12 cellular contexts compared by ENCODE assay signal in genomic region chr10:62454696-62455451, GRCh38.
DNase-seq lines count a peak whose midpoint lies in the region; ATAC-seq and TF ChIP-seq lines count a peak whose summit lies in the region.
"Had no signal": no experiment of that assay in that cellular context is flagged by ENCODE, and none has a peak within 500 bp of the region (broad histone marks: within the 10 kb centered on the region; RNA-seq: fewer than 3 reads in every experiment).

No MANE protein-coding gene starts in this region.

- peaks cover 4% of the 10 kb centered on the region for H3K9me3 Mint-ChIP-seq in nephron progenitor cell
- H3K9me3 Mint-ChIP-seq: memory B cell; T-helper 1 cell treated with Interleukin-12 subunit alpha and Interleukin-12 subunit beta and Interleukin-4 antibody, amounts not matched to agents 30 μg/mL and 1 μg/mL, for 36 hours had no signal

- no peak overlapping the region for H3K4me3 Mint-ChIP-seq in nephron progenitor cell
- H3K4me3 Mint-ChIP-seq: activated T-cell treated with anti-CD3 and anti-CD28 coated beads, Interleukin-2, amount 50 U/mL, for 4 hours; memory B cell; T-helper 1 cell treated with Interleukin-12 subunit alpha and Interleukin-12 subunit beta and Interleukin-4 antibody, amounts not matched to agents 30 μg/mL and 1 μg/mL, for 36 hours had no signal

- H3K9me3 ChIP-seq in right atrium auricular region (no peaks in the 10 kb centered on the region), tibial nerve (no peaks in the 10 kb centered on the region)

- H3K27me3 ChIP-seq in right atrium auricular region (no peaks in the 10 kb centered on the region), tibial nerve (no peaks in the 10 kb centered on the region)

- WGBS in tibial nerve, 2 donors: 51 to 63% methylated on average over 3 of the region's 3 CpGs

- H3K4me1 ChIP-seq in right atrium auricular region (no peaks in the 10 kb centered on the region), tibial nerve (peaks cover 0 to 15% (median 4%) of the 10 kb centered on the region in 4 donors)

- peak overlapping the region; percentile 41 to 68 for H3K27ac ChIP-seq in right atrium auricular region
- peak overlapping the region in 3 of 4 donors; percentile 14 to 76 (median 70) for H3K27ac ChIP-seq in tibial nerve

- DNase-seq in HS-27A (ENCODE audit: low read depth) (peak; percentile 55), amniotic epithelial cell (ENCODE audit: low read depth) (peak; percentile 38), right atrium auricular region (ENCODE audit: low spot score) (peak; percentile 73), tibial nerve (ENCODE audit: low spot score in 2 of 2) (peak; percentile 19 to 69), retina (no peak), nephron progenitor cell (no peak)
- DNase-seq in effector CD4-positive, alpha-beta T cell: no peak
- DNase-seq: activated T-cell treated with anti-CD3 and anti-CD28 coated beads, Interleukin-2, amount 50 U/mL, for 4 hours; effector memory CD4-positive, alpha-beta T cell had no signal

- H3K36me3 ChIP-seq in right atrium auricular region: no peaks in the 10 kb centered on the region
- H3K36me3 ChIP-seq in tibial nerve: no peaks in the 10 kb centered on the region

- TF ChIP-seq CTCF in right atrium auricular region (IDR thresholded peaks at IDR 0.05) (no peak), tibial nerve (IDR thresholded peaks at IDR 0.05) (no peak), nephron progenitor cell (IDR thresholded peaks at IDR 0.05) (no peak)

- ATAC-seq in GM18861 (IDR thresholded peaks at IDR 0.05; ENCODE audit: unreplicated experiment): no peak
- ATAC-seq: activated T-cell treated with anti-CD3 and anti-CD28 coated beads, Interleukin-2, amount 50 U/mL, for 4 hours had no signal

- TF ChIP-seq EP300 in tibial nerve (IDR thresholded peaks at IDR 0.05): peak in 1 of 2 donors; percentile 76

- peaks cover 3% of the 10 kb centered on the region for H3K27me3 Mint-ChIP-seq in nephron progenitor cell (ENCODE audit: low read depth, poor library complexity)
- H3K27me3 Mint-ChIP-seq: memory B cell had no signal

- no peak overlapping the region for H3K27ac Mint-ChIP-seq in nephron progenitor cell
- H3K27ac Mint-ChIP-seq: memory B cell; T-helper 1 cell treated with Interleukin-12 subunit alpha and Interleukin-12 subunit beta and Interleukin-4 antibody, amounts not matched to agents 30 μg/mL and 1 μg/mL, for 36 hours had no signal

- peaks cover 7% of the 10 kb centered on the region for H3K4me1 Mint-ChIP-seq in nephron progenitor cell

- H3K4me3 ChIP-seq in right atrium auricular region (no peak overlapping the region), tibial nerve (no peak overlapping the region)

- TF ChIP-seq POLR2A in tibial nerve (IDR thresholded peaks at IDR 0.05): no peak

- H3K36me3 Mint-ChIP-seq in nephron progenitor cell (ENCODE audit: low read depth): no peaks in the 10 kb centered on the region
- H3K36me3 Mint-ChIP-seq: memory B cell had no signal

Comparison
In these comparisons a context has a peak if more than half of its experiments do, and no peak if none do; other contexts are left out.
1. DNase-seq: peak in HS-27A (single experiment), amniotic epithelial cell (single experiment), right atrium auricular region (single experiment) and tibial nerve (2 of 2); none in retina (single experiment), effector CD4-positive, alpha-beta T cell (single experiment) and nephron progenitor cell (single experiment).